Comparison of ENCODE assay signal across 25 cellular contexts in genomic region chr6:168136001-168136400, GRCh38. TPM values are rescaled to one million over a fixed set of nuclear protein-coding genes. Genes with fewer than 3 reads are reported as not detected.
"Had no signal": no experiment of that assay in that cellular context is flagged by ENCODE, and none has a peak within 500 bp of the region (broad histone marks: within the 10 kb centered on the region; RNA-seq: fewer than 3 reads in every experiment).

No MANE protein-coding gene starts in this region.

- H3K36me3 Mint-ChIP-seq: activated naive CD4-positive, alpha-beta T cell treated with anti-CD3 and anti-CD28 coated beads, Interleukin-2, amount 50 U/mL, for 24 hours; stimulated activated naive B cell treated with anti-CD40 and anti-IgM and Interleukin-4, amounts not matched to agents 10 μg/mL and 1 μg/mL and 100 μg/mL, for 72 hours had no signal

- H3K4me3 ChIP-seq: left lung, right lobe of liver, smooth muscle cell, thyroid gland had no signal

- H3K4me1 ChIP-seq: thyroid gland had no signal

- H3K27ac ChIP-seq: epithelial cell of prostate, left lung, right lobe of liver, thyroid gland had no signal

- H3K4me3 Mint-ChIP-seq: activated naive CD4-positive, alpha-beta T cell treated with anti-CD3 and anti-CD28 coated beads, Interleukin-2, amount 50 U/mL, for 24 hours; naive B cell; neural crest cell; stimulated activated naive B cell treated with anti-CD40 and anti-IgM and Interleukin-4, amounts not matched to agents 10 μg/mL and 1 μg/mL and 100 μg/mL, for 72 hours had no signal

- ATAC-seq: left lung; right lobe of liver; stimulated activated naive B cell treated with anti-CD40 and anti-IgM and Interleukin-4, amounts not matched to agents 10 μg/mL and 1 μg/mL and 100 μg/mL, for 72 hours had no signal

- H3K27me3 ChIP-seq: right lobe of liver, thyroid gland had no signal

- H3K27ac Mint-ChIP-seq: activated naive CD4-positive, alpha-beta T cell treated with anti-CD3 and anti-CD28 coated beads, Interleukin-2, amount 50 U/mL, for 24 hours; naive B cell; stimulated activated naive B cell treated with anti-CD40 and anti-IgM and Interleukin-4, amounts not matched to agents 10 μg/mL and 1 μg/mL and 100 μg/mL, for 72 hours had no signal

- DNase-seq: activated CD4-positive, alpha-beta T cell treated with anti-CD3 and anti-CD28 coated beads, Interleukin-2, amount 50 U/mL, for 4 hours; activated gamma-delta T cell; cerebellar nuclear complex; dermis blood vessel endothelial cell; foreskin melanocyte; glutamatergic neuron; hypothalamus; left lung; naive B cell; right lobe of liver; stimulated activated naive B cell treated with anti-CD40 and anti-IgM and Interleukin-4, amounts not matched to agents 10 μg/mL and 1 μg/mL and 100 μg/mL, for 72 hours; SW 1271; thyroid gland had no signal

- H3K9me3 Mint-ChIP-seq: activated naive CD4-positive, alpha-beta T cell treated with anti-CD3 and anti-CD28 coated beads, Interleukin-2, amount 50 U/mL, for 24 hours; neural crest cell had no signal

- H3K9me3 ChIP-seq: left lung, right lobe of liver, thyroid gland had no signal

- H3K36me3 ChIP-seq: left lung, right lobe of liver, thyroid gland had no signal

- H3K4me1 Mint-ChIP-seq: activated naive CD4-positive, alpha-beta T cell treated with anti-CD3 and anti-CD28 coated beads, Interleukin-2, amount 50 U/mL, for 24 hours; naive B cell; stimulated activated naive B cell treated with anti-CD40 and anti-IgM and Interleukin-4, amounts not matched to agents 10 μg/mL and 1 μg/mL and 100 μg/mL, for 72 hours had no signal

RNA-seq across cellular contexts. Expression of gene FRMD1, which starts 57.0 kb away (rescaled TPM):
- total RNA-seq: astrocyte; bronchial epithelial cell; dermis blood vessel endothelial cell; fibroblast of lung; kidney epithelial cell; left lung; mononuclear cell; neural crest cell; pulmonary artery endothelial cell; SK-MEL-5; smooth muscle cell; T-helper 2 cell treated with Interferon-gamma antibody and Interleukin-4, amounts not matched to agents 100 ng/mL and 5 ng/mL, for 36 hours had no signal
- polyA plus RNA-seq: fibroblast of lung, smooth muscle cell had no signal
